ENCODE assay signal across 1 cellular context in genomic region chr15:84981711-84982300, GRCh38.
TF ChIP-seq lines count a peak whose summit lies in the region.

Gene PDE8A, plus strand, starts transcription at chr15:84981856. Its CDS starts 307 bp downstream, at chr15:84982163.

TF ChIP-seq in SK-N-SH, 30 proteins besides CTCF, POLR2A, EP300 and RAD21 (continued from another document):
- no peak for TF ChIP-seq REST (IDR thresholded peaks at IDR 0.05; ENCODE audit: low read depth, low read length)
- TF ChIP-seq RFX5 (IDR thresholded peaks at IDR 0.05; ENCODE audit: low read length), result no peak
- no peak for TF ChIP-seq YY1 (IDR thresholded peaks at IDR 0.05; ENCODE audit: low read depth)
- TF ChIP-seq CHD2 (IDR thresholded peaks at IDR 0.05; ENCODE audit: low read length, partially characterized antibody), result no peak
- TF ChIP-seq TEAD4 (IDR thresholded peaks at IDR 0.05; ENCODE audit: borderline replicate concordance, insufficient read depth), result no peak
- TF ChIP-seq USF2 (IDR thresholded peaks at IDR 0.05; ENCODE audit: borderline replicate concordance, low read depth, low read length), result no peak
- TF ChIP-seq ZBTB33 (IDR thresholded peaks at IDR 0.05; ENCODE audit: borderline replicate concordance, low read depth), result no peak
- TF ChIP-seq MXI1 (IDR thresholded peaks at IDR 0.05; ENCODE audit: low read depth, low read length), result no peak
- TF ChIP-seq TCF12 (IDR thresholded peaks at IDR 0.05), result no peak
TF ChIP-seq in SK-N-SH: peak in this region for 0.
